ENCODE assay signal across 21 cellular contexts in genomic region chr3:183799471-183799870, GRCh38. TPM values are rescaled to one million over a fixed set of nuclear protein-coding genes. Genes with fewer than 3 reads are reported as not detected.
DNase-seq lines count a peak whose midpoint lies in the region.
"Had no signal": no experiment of that assay in that cellular context is flagged by ENCODE, and none has a peak within 500 bp of the region (broad histone marks: within the 10 kb centered on the region; RNA-seq: fewer than 3 reads in every experiment).

No MANE protein-coding gene starts in this region.

- peak; percentile 27 to 50 for DNase-seq in SJCRH30
- peak; percentile 82 for DNase-seq in superior temporal gyrus (ENCODE audit: extremely low spot score)
- no peak for DNase-seq in NCI-H345 (lab: John Stamatoyannopoulos, UW)
- DNase-seq in cerebellum (ENCODE audit: low spot score): no peak
- DNase-seq in T-helper 2 cell treated with Interferon-gamma antibody and Interleukin-4, amounts not matched to agents 5 μg/mL and 100 μg/mL, for 36 hours (ENCODE audit: low spot score): no peak
- DNase-seq: Calu3; CD8-positive, alpha-beta memory T cell; DMS153; HCEC 1CT; KG1; NCI-H1105; NCI-H146; NCI-H2029; NCI-H2227 treated with DMSO at 0.1 percent for 48 hours; NCI-H510A treated with DMSO at 0.1 percent for 48 hours; NCI-H774 had no signal

- H3K27ac ChIP-seq in SJCRH30 (peak overlapping the region; percentile 94), cingulate gyrus (ENCODE audit: low read depth, low read length) (peak overlapping the region; percentile 73), layer of hippocampus (ENCODE audit: low read depth, low read length) (peak overlapping the region; percentile 87)
- H3K27ac ChIP-seq: BLaER1 treated with 17β-estradiol and CSF1 and Interleukin-3, amounts not matched to agents 10 nM and 100 nM; Peyer's patch had no signal

- H3K9me3 Mint-ChIP-seq in T-helper 2 cell treated with Interferon-gamma antibody and Interleukin-4, amounts not matched to agents 5 μg/mL and 100 μg/mL, for 36 hours: no peaks in the 10 kb centered on the region
- H3K9me3 Mint-ChIP-seq: CD8-positive, alpha-beta memory T cell; GM23338 had no signal

- no peaks in the 10 kb centered on the region for H3K9me3 ChIP-seq in SJCRH30 (replicated peaks)
- H3K9me3 ChIP-seq: BLaER1 treated with 17β-estradiol and CSF1 and Interleukin-3, amounts not matched to agents 10 nM and 100 nM; Peyer's patch had no signal

- no peak overlapping the region for H3K4me3 ChIP-seq in SJCRH30
- H3K4me3 ChIP-seq: BLaER1 treated with 17β-estradiol and CSF1 and Interleukin-3, amounts not matched to agents 10 nM and 100 nM; GM23338; Peyer's patch had no signal

- no peak overlapping the region for H3K4me3 Mint-ChIP-seq in T-helper 2 cell treated with Interferon-gamma antibody and Interleukin-4, amounts not matched to agents 5 μg/mL and 100 μg/mL, for 36 hours
- H3K4me3 Mint-ChIP-seq: CD8-positive, alpha-beta memory T cell; GM23338 had no signal

- H3K27me3 Mint-ChIP-seq in T-helper 2 cell treated with Interferon-gamma antibody and Interleukin-4, amounts not matched to agents 5 μg/mL and 100 μg/mL, for 36 hours (ENCODE audit: low read depth): no peaks in the 10 kb centered on the region
- H3K27me3 Mint-ChIP-seq: CD8-positive, alpha-beta memory T cell had no signal

- H3K4me1 Mint-ChIP-seq in T-helper 2 cell treated with Interferon-gamma antibody and Interleukin-4, amounts not matched to agents 5 μg/mL and 100 μg/mL, for 36 hours (ENCODE audit: low read depth): no peaks in the 10 kb centered on the region
- H3K4me1 Mint-ChIP-seq: CD8-positive, alpha-beta memory T cell; GM23338 had no signal

- no peak overlapping the region for H3K27ac Mint-ChIP-seq in T-helper 2 cell treated with Interferon-gamma antibody and Interleukin-4, amounts not matched to agents 5 μg/mL and 100 μg/mL, for 36 hours
- H3K27ac Mint-ChIP-seq: GM23338 had no signal

- H3K27me3 ChIP-seq in SJCRH30 (no peaks in the 10 kb centered on the region), layer of hippocampus (ENCODE audit: control insufficient read depth, insufficient read depth, low read length) (no peaks in the 10 kb centered on the region)
- H3K27me3 ChIP-seq: BLaER1 treated with 17β-estradiol and CSF1 and Interleukin-3, amounts not matched to agents 10 nM and 100 nM; Peyer's patch had no signal

- peaks cover 36% of the 10 kb centered on the region for H3K4me1 ChIP-seq in SJCRH30
- H3K4me1 ChIP-seq: BLaER1 treated with 17β-estradiol and CSF1 and Interleukin-3, amounts not matched to agents 10 nM and 100 nM; Peyer's patch had no signal

- H3K36me3 Mint-ChIP-seq in T-helper 2 cell treated with Interferon-gamma antibody and Interleukin-4, amounts not matched to agents 5 μg/mL and 100 μg/mL, for 36 hours (ENCODE audit: low read depth): peaks cover 58% of the 10 kb centered on the region

- H3K36me3 ChIP-seq in SJCRH30: peaks cover 51% of the 10 kb centered on the region

RNA-seq across cellular contexts. Expression of gene MAP6D1, which starts 25.9 kb away (rescaled TPM):
- 6.5 and 7.0 TPM in 2 replicates for total RNA-seq in SJCRH30 (2014; rRNA removed; shearing (Covaris generic))
- total RNA-seq in cerebellum: 5.3 TPM

Comparison
In these comparisons a context has a peak if more than half of its experiments do, and no peak if none do; other contexts are left out.
1. DNase-seq: peak in SJCRH30 (2 of 2) and superior temporal gyrus (single experiment); none in NCI-H345 (single experiment), cerebellum (single experiment) and T-helper 2 cell treated with Interferon-gamma antibody and Interleukin-4, amounts not matched to agents 5 μg/mL and 100 μg/mL, for 36 hours (single experiment).
2. Peak in every context shown above with its lines, with median percentiles within 50 percentile points of each other: H3K27ac ChIP-seq.